ENCODE assay signal across 21 cellular contexts in genomic region chr5:54678737-54679136, GRCh38.
DNase-seq lines count a peak whose midpoint lies in the region; ATAC-seq and TF ChIP-seq lines count a peak whose summit lies in the region.
"Had no signal": no experiment of that assay in that cellular context is flagged by ENCODE, and none has a peak within 500 bp of the region (broad histone marks: within the 10 kb centered on the region; RNA-seq: fewer than 3 reads in every experiment).

No MANE protein-coding gene starts in this region.

- peak in 6 of 8 donors; percentile 27 to 52 (median 39) for ATAC-seq in heart right ventricle
- ATAC-seq in right cardiac atrium = no peak
- no peak for ATAC-seq in thoracic aorta (ENCODE audit: insufficient number of reproducible peaks, low FRiP score, low read depth)
- no peak for ATAC-seq in HG02938 (IDR thresholded peaks at IDR 0.05; ENCODE audit: unreplicated experiment)
- ATAC-seq: K562 had no signal

- intact Hi-C loops in heart right ventricle (cut with DNase I) (no loop called here), right cardiac atrium (cut with DNase I) (no loop called here), breast epithelium (cut with DNase I; ENCODE audit: low total_unique reads) (no loop called here)

- DNase-seq in heart right ventricle (peak in 1 of 2 donors; percentile 36), right cardiac atrium (no peak), M059J (ENCODE audit: low read depth) (peak; percentile 58), RPMI7951 (ENCODE audit: low read depth) (peak; percentile 78), thoracic aorta (ENCODE audit: low spot score) (no peak), breast epithelium (ENCODE audit: low spot score in 2 of 2) (no peak), progenitor cell of endocrine pancreas (ENCODE audit: low spot score, unreplicated experiment) (no peak)
- DNase-seq: AML-193; Calu3; CD8-positive, alpha-beta memory T cell; DMS53; EL; NCI-H1092 treated with DMSO at 0.1 percent for 48 hours; NCI-H1436 treated with DMSO at 0.1 percent for 48 hours; NCI-H2029 treated with DMSO at 0.1 percent for 48 hours; NCI-H526; PC-9 had no signal

- H3K27me3 ChIP-seq in heart right ventricle = no peaks in the 10 kb centered on the region
- H3K27me3 ChIP-seq in right cardiac atrium (ENCODE audit: control insufficient read depth, insufficient read depth) = no peaks in the 10 kb centered on the region
- H3K27me3 ChIP-seq in thoracic aorta (replicated peaks; ENCODE audit: insufficient read depth) = no peaks in the 10 kb centered on the region
- no peaks in the 10 kb centered on the region for H3K27me3 ChIP-seq in breast epithelium

- peaks cover 0 to 3% (median 0%) of the 10 kb centered on the region in 11 donors for H3K9me3 ChIP-seq in heart right ventricle
- no peaks in the 10 kb centered on the region for H3K9me3 ChIP-seq in right cardiac atrium (ENCODE audit: control insufficient read depth, low read length)
- H3K9me3 ChIP-seq in thoracic aorta = no peaks in the 10 kb centered on the region
- H3K9me3 ChIP-seq in breast epithelium = no peaks in the 10 kb centered on the region

- WGBS in heart right ventricle, 2 donors = 53 to 67% methylated on average over 3 of the region's 3 CpGs
- 53% methylated on average over 3 of the region's 3 CpGs for WGBS in right cardiac atrium

- H3K27ac ChIP-seq in heart right ventricle (peak overlapping the region in 3 of 10 donors; percentile 16 to 29 (median 18)), right cardiac atrium (ENCODE audit: low read length) (no peak overlapping the region), thoracic aorta (peak overlapping the region; percentile 46 to 58), breast epithelium (no peak overlapping the region)
- H3K27ac ChIP-seq: C4-2B, PC-9, RWPE1 had no signal

- no peaks in the 10 kb centered on the region for H3K36me3 Mint-ChIP-seq in progenitor cell of endocrine pancreas (ENCODE audit: insufficient read depth)

- H3K4me3 ChIP-seq in heart right ventricle (no peak overlapping the region), right cardiac atrium (ENCODE audit: low read length) (no peak overlapping the region), thoracic aorta (no peak overlapping the region), breast epithelium (no peak overlapping the region)
- H3K4me3 ChIP-seq: K562, PC-9 had no signal

- H3K27me3 Mint-ChIP-seq in progenitor cell of endocrine pancreas = no peaks in the 10 kb centered on the region
- H3K27me3 Mint-ChIP-seq: CD8-positive, alpha-beta memory T cell had no signal

- TF ChIP-seq POLR2A in breast epithelium (IDR thresholded peaks at IDR 0.05) = no peak

- H3K4me1 Mint-ChIP-seq in progenitor cell of endocrine pancreas (ENCODE audit: low read depth) = peaks cover 6% of the 10 kb centered on the region

- H3K36me3 ChIP-seq in heart right ventricle = no peaks in the 10 kb centered on the region
- H3K36me3 ChIP-seq in thoracic aorta = no peaks in the 10 kb centered on the region
- no peaks in the 10 kb centered on the region for H3K36me3 ChIP-seq in breast epithelium

- H3K4me1 ChIP-seq in heart right ventricle = peaks cover 0 to 24% (median 0%) of the 10 kb centered on the region in 9 donors
- H3K4me1 ChIP-seq in right cardiac atrium (ENCODE audit: control insufficient read depth, insufficient read depth, low read length) = no peaks in the 10 kb centered on the region
- peaks cover 24 to 60% of the 10 kb centered on the region in 2 donors for H3K4me1 ChIP-seq in thoracic aorta (ENCODE audit: control insufficient read depth in 1 of 2, low read depth in 2 of 2)
- no peaks in the 10 kb centered on the region for H3K4me1 ChIP-seq in breast epithelium

- H3K27ac Mint-ChIP-seq in progenitor cell of endocrine pancreas = no peak overlapping the region

- no peak for TF ChIP-seq CTCF in heart right ventricle (IDR thresholded peaks at IDR 0.05)
- TF ChIP-seq CTCF in thoracic aorta (IDR thresholded peaks at IDR 0.05) = no peak
- no peak for TF ChIP-seq CTCF in breast epithelium (IDR thresholded peaks at IDR 0.05)
- no peak for TF ChIP-seq CTCF in progenitor cell of endocrine pancreas (IDR thresholded peaks at IDR 0.05; ENCODE audit: unreplicated experiment)

- no peak overlapping the region for H3K4me3 Mint-ChIP-seq in progenitor cell of endocrine pancreas (ENCODE audit: low read depth)
- H3K4me3 Mint-ChIP-seq: CD8-positive, alpha-beta memory T cell had no signal

- H3K9me3 Mint-ChIP-seq in progenitor cell of endocrine pancreas (ENCODE audit: low read depth) = peaks cover 16% of the 10 kb centered on the region
- H3K9me3 Mint-ChIP-seq: CD8-positive, alpha-beta memory T cell had no signal

Comparison
In these comparisons a context has a peak if more than half of its experiments do, and no peak if none do; other contexts are left out.
1. ATAC-seq: peak in heart right ventricle (6 of 8); none in right cardiac atrium (0 of 2), thoracic aorta (single experiment) and HG02938 (single experiment).
2. DNase-seq: peak in M059J (single experiment) and RPMI7951 (single experiment); none in right cardiac atrium (0 of 3), thoracic aorta (single experiment), breast epithelium (0 of 2) and progenitor cell of endocrine pancreas (single experiment).
3. H3K27ac ChIP-seq: peak in thoracic aorta (2 of 2); none in right cardiac atrium (single experiment) and breast epithelium (0 of 2).